In genomic region chr13:91056746-91057145, GRCh38 we compare ENCODE assay signal across 15 cellular contexts.
DNase-seq lines count a peak whose midpoint lies in the region; ATAC-seq and TF ChIP-seq lines count a peak whose summit lies in the region.
"Had no signal": no experiment of that assay in that cellular context is flagged by ENCODE, and none has a peak within 500 bp of the region (broad histone marks: within the 10 kb centered on the region; RNA-seq: fewer than 3 reads in every experiment).

No MANE protein-coding gene starts in this region.

- no peak for TF ChIP-seq CTCF in GM12865 (IDR thresholded peaks at IDR 0.05; ENCODE audit: insufficient read depth, low read depth, low read length, missing control alignments)

- H3K9me3 Mint-ChIP-seq in activated naive CD8-positive, alpha-beta T cell treated with anti-CD3 and anti-CD28 coated beads, Interleukin-2, amount 50 U/mL, for 24 hours, result peaks cover 8% of the 10 kb centered on the region

- H3K27me3 Mint-ChIP-seq in activated naive CD8-positive, alpha-beta T cell treated with anti-CD3 and anti-CD28 coated beads, Interleukin-2, amount 50 U/mL, for 24 hours, result no peaks in the 10 kb centered on the region

- ATAC-seq in GM19351 (IDR thresholded peaks at IDR 0.05; ENCODE audit: unreplicated experiment), result peak; percentile 88
- peak; percentile 85 for ATAC-seq in HG02763 (IDR thresholded peaks at IDR 0.05; ENCODE audit: unreplicated experiment)
- peak; percentile 94 for ATAC-seq in HG03432 (IDR thresholded peaks at IDR 0.05; ENCODE audit: unreplicated experiment)
- ATAC-seq in activated naive CD8-positive, alpha-beta T cell treated with anti-CD3 and anti-CD28 coated beads, Interleukin-2, amount 50 U/mL, for 24 hours, result no peak
- no peak for ATAC-seq in activated CD4-positive, CD25-positive, alpha-beta regulatory T cell treated with anti-CD3 and anti-CD28 coated beads, Interleukin-2, amount 50 U/mL, for 24 hours
- ATAC-seq: activated naive CD4-positive, alpha-beta T cell treated with anti-CD3 and anti-CD28 coated beads, Interleukin-2, amount 50 U/mL, for 72 hours had no signal

- H3K4me3 ChIP-seq in GM12865 (ENCODE audit: low read depth, low read length), result no peak overlapping the region
- H3K4me3 ChIP-seq: right atrium auricular region, testis had no signal

- no peak overlapping the region for H3K27ac Mint-ChIP-seq in activated naive CD8-positive, alpha-beta T cell treated with anti-CD3 and anti-CD28 coated beads, Interleukin-2, amount 50 U/mL, for 24 hours
- H3K27ac Mint-ChIP-seq: activated naive CD4-positive, alpha-beta T cell treated with anti-CD3 and anti-CD28 coated beads, Interleukin-2, amount 50 U/mL, for 72 hours had no signal

- H3K4me3 Mint-ChIP-seq in activated naive CD8-positive, alpha-beta T cell treated with anti-CD3 and anti-CD28 coated beads, Interleukin-2, amount 50 U/mL, for 24 hours, result no peak overlapping the region

- peak; percentile 72 for DNase-seq in GM12865 (ENCODE audit: low read depth)
- no peak for DNase-seq in NCI-H748 (lab: John Stamatoyannopoulos, UW; ENCODE audit: unreplicated experiment)
- DNase-seq in activated naive CD8-positive, alpha-beta T cell treated with anti-CD3 and anti-CD28 coated beads, Interleukin-2, amount 50 U/mL, for 24 hours, result no peak
- DNase-seq in NCI-H1694 (lab: John Stamatoyannopoulos, UW), result no peak
- DNase-seq: activated CD4-positive, alpha-beta T cell treated with anti-CD3 and anti-CD28 coated beads, Interleukin-2, amount 50 U/mL, for 48 hours; DMS153; islet precursor cell; NCI-H1694 treated with DMSO at 0.1 percent for 48 hours; testis had no signal

- no peaks in the 10 kb centered on the region for H3K4me1 Mint-ChIP-seq in activated naive CD8-positive, alpha-beta T cell treated with anti-CD3 and anti-CD28 coated beads, Interleukin-2, amount 50 U/mL, for 24 hours

- H3K36me3 Mint-ChIP-seq in activated naive CD8-positive, alpha-beta T cell treated with anti-CD3 and anti-CD28 coated beads, Interleukin-2, amount 50 U/mL, for 24 hours (ENCODE audit: low read depth), result no peaks in the 10 kb centered on the region
- H3K36me3 Mint-ChIP-seq: activated naive CD4-positive, alpha-beta T cell treated with anti-CD3 and anti-CD28 coated beads, Interleukin-2, amount 50 U/mL, for 72 hours had no signal

Comparison
In these comparisons a context has a peak if more than half of its experiments do, and no peak if none do; other contexts are left out.
1. ATAC-seq: peak in GM19351 (single experiment), HG02763 (single experiment) and HG03432 (single experiment); none in activated naive CD8-positive, alpha-beta T cell treated with anti-CD3 and anti-CD28 coated beads, Interleukin-2, amount 50 U/mL, for 24 hours (single experiment) and activated CD4-positive, CD25-positive, alpha-beta regulatory T cell treated with anti-CD3 and anti-CD28 coated beads, Interleukin-2, amount 50 U/mL, for 24 hours (0 of 2).